In the genomic region with DNA sequence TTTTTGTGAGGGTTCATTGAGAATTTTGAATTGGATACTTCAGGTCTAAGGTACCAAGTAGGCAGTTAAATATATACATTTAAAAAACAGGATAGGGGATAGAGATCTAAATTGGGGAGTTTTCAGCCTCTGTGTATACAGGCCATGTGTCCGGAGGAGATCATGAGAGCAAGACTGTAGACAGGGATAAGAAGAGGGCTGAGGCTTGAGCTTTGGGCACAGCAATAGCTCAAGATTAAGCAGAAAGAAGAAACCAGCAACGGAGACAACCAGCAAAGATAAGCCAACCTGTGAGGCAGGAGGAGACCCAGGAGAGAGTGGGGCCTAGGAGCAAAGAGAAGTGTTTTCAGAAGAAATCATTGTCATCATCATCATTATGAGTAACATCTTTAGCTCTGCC, we compare ENCODE assay signal across 23 cellular contexts.
"Had no signal": no experiment of that assay in that cellular context is flagged by ENCODE, and none has a peak within 500 bp of the region (broad histone marks: within the 10 kb centered on the region; RNA-seq: fewer than 3 reads in every experiment).

No MANE protein-coding gene starts in this region.

- DNase-seq: dermis blood vessel endothelial cell; effector CD4-positive, alpha-beta T cell; effector memory CD4-positive, alpha-beta T cell; esophagus squamous epithelium; foreskin fibroblast; foreskin melanocyte; gastrocnemius medialis; glutamatergic neuron; head of caudate nucleus; heart right ventricle; hippocampal formation; left cardiac atrium; left lung; left ventricle myocardium superior; lower lobe of right lung; mesenchymal stem cell; mucosa of descending colon had no signal

- H3K4me3 ChIP-seq: coronary artery, dorsolateral prefrontal cortex, esophagus squamous epithelium, gastrocnemius medialis, heart right ventricle, left lung, lower lobe of right lung, mucosa of descending colon had no signal

- H3K4me1 ChIP-seq: esophagus squamous epithelium, gastrocnemius medialis, left lung had no signal

- H3K36me3 ChIP-seq: esophagus squamous epithelium, gastrocnemius medialis, heart right ventricle, left lung, lower lobe of right lung had no signal

- FAIRE-seq: colon, endothelial cell of umbilical vein, islet of Langerhans, keratinocyte had no signal

- H3K27ac ChIP-seq: coronary artery, esophagus squamous epithelium, gastrocnemius medialis, heart right ventricle, left lung, lower lobe of right lung had no signal

- ATAC-seq: gastrocnemius medialis, heart right ventricle, left cardiac atrium, left lung, left ventricle myocardium superior, lower lobe of right lung, mucosa of descending colon had no signal

- H3K9me3 ChIP-seq: esophagus squamous epithelium, gastrocnemius medialis, heart right ventricle, left lung, lower lobe of right lung had no signal

- H3K27me3 ChIP-seq: dorsolateral prefrontal cortex, esophagus squamous epithelium, gastrocnemius medialis, heart right ventricle, left lung had no signal
